Comparison of ENCODE assay signal across 16 cellular contexts in genomic region chr20:26276811-26277210, GRCh38.
DNase-seq lines count a peak whose midpoint lies in the region; ATAC-seq and TF ChIP-seq lines count a peak whose summit lies in the region.
"Had no signal": no experiment of that assay in that cellular context is flagged by ENCODE, and none has a peak within 500 bp of the region (broad histone marks: within the 10 kb centered on the region; RNA-seq: fewer than 3 reads in every experiment).

No MANE protein-coding gene starts in this region.

- H3K27me3 ChIP-seq in IMR-90 (ENCODE audit: control insufficient read depth, insufficient read depth, low read length) (no peaks in the 10 kb centered on the region), neural progenitor cell (no peaks in the 10 kb centered on the region), prostate gland (replicated peaks; ENCODE audit: insufficient read depth) (no peaks in the 10 kb centered on the region), esophagus squamous epithelium (no peaks in the 10 kb centered on the region)
- H3K27me3 ChIP-seq: colonic mucosa, tibial artery had no signal

- H3K79me1 ChIP-seq in IMR-90 (ENCODE audit: low read depth in 1 of 2, low read length in 2 of 2): no peaks in the 10 kb centered on the region

- DNase-seq in DMS 273 treated with DMSO at 0.1 percent for 48 hours (lab: John Stamatoyannopoulos, UW) (peak; percentile 0), IMR-90 (no peak), astrocyte of the spinal cord (ENCODE audit: low read depth, low spot score) (peak; percentile 1), neural progenitor cell (ENCODE audit: low spot score) (peak; percentile 26), GDM1 (lab: John Stamatoyannopoulos, UW) (no peak), prostate gland (ENCODE audit: low spot score) (no peak), esophagus squamous epithelium (lab: John Stamatoyannopoulos, UW) (no peak)
- DNase-seq in activated CD4-positive, CD25-positive, alpha-beta regulatory T cell treated with anti-CD3 and anti-CD28 coated beads, Interleukin-2, amount 50 U/mL, for 72 hours: no peak
- DNase-seq: activated CD8-positive, alpha-beta T cell treated with anti-CD3 and anti-CD28 coated beads, Interleukin-2, amount 10 ng/mL, durations not matched to agents 7 days and 5 days; colonic mucosa; HCEC 1CT; naive B cell; NCI-H187; OCI-M1 had no signal

- H3K18ac ChIP-seq in IMR-90 (ENCODE audit: low read depth, low read length): no peak overlapping the region

- H3K27me3 Mint-ChIP-seq in neural progenitor cell (ENCODE audit: insufficient read depth, low read depth): no peaks in the 10 kb centered on the region
- H3K27me3 Mint-ChIP-seq: naive B cell had no signal

- H4K8ac ChIP-seq in IMR-90 (ENCODE audit: low read depth in 2 of 2, low read length in 2 of 2): no peak overlapping the region

- H3K9me1 ChIP-seq in IMR-90 (ENCODE audit: insufficient read depth, low read length): no peaks in the 10 kb centered on the region

- no TSS peak for BruUV-seq in IMR-90 (replicated peaks; lab: Mats Ljungman, UMichigan)

- POLR2A ChIA-PET in IMR-90 (lab: Charles Lee; ENCODE audit: unreplicated experiment): no interaction called here

- H3K27ac ChIP-seq in IMR-90 (ENCODE audit: insufficient read depth, low read length) (no peak overlapping the region), neural progenitor cell (no peak overlapping the region), prostate gland (no peak overlapping the region), esophagus squamous epithelium (no peak overlapping the region)
- H3K27ac ChIP-seq: colonic mucosa, tibial artery had no signal

- H2AFZ ChIP-seq in IMR-90 (replicated peaks; ENCODE audit: low read length, poor library complexity) (no peak overlapping the region), neural progenitor cell (replicated peaks) (no peak overlapping the region)

- no peak overlapping the region for H3K4ac ChIP-seq in IMR-90 (ENCODE audit: low read depth, low read length)

- H2BK15ac ChIP-seq in IMR-90 (ENCODE audit: low read depth, low read length): no peak overlapping the region

- H3K27ac Mint-ChIP-seq in neural progenitor cell: no peak overlapping the region
- H3K27ac Mint-ChIP-seq: activated CD8-positive, alpha-beta T cell treated with anti-CD3 and anti-CD28 coated beads, Interleukin-2, amount 10 ng/mL, durations not matched to agents 7 days and 5 days; naive B cell; T-helper 1 cell treated with Interleukin-12 subunit alpha and Interleukin-12 subunit beta and Interleukin-4 antibody, amounts not matched to agents 30 μg/mL and 1 μg/mL, for 36 hours had no signal

- peaks cover 7% of the 10 kb centered on the region for H3K9me3 ChIP-seq in IMR-90 (ENCODE audit: control insufficient read depth, insufficient read depth, low read length)
- H3K9me3 ChIP-seq in neural progenitor cell (ENCODE audit: low read depth): no peaks in the 10 kb centered on the region
- no peaks in the 10 kb centered on the region for H3K9me3 ChIP-seq in prostate gland
- no peaks in the 10 kb centered on the region for H3K9me3 ChIP-seq in esophagus squamous epithelium
- H3K9me3 ChIP-seq: colonic mucosa, tibial artery had no signal

- H4K20me1 ChIP-seq in IMR-90 (ENCODE audit: insufficient read depth, low read length) (no peaks in the 10 kb centered on the region), neural progenitor cell (ENCODE audit: low read depth) (no peaks in the 10 kb centered on the region)

- in situ Hi-C loops in IMR-90 (cut with MboI; ENCODE audit: low sequenced_read_pairs) (no loop called here), astrocyte of the spinal cord (cut with HindIII; ENCODE audit: low sequenced_read_pairs) (no loop called here)

- H4K91ac ChIP-seq in IMR-90 (ENCODE audit: insufficient read depth, low read depth, low read length): no peak overlapping the region

- WGBS in IMR-90 (ENCODE audit: extremely low coverage in 2 of 2, insufficient read length in 1 of 2), 2 experiments: 3% methylated on average over 16 of the region's 23 CpGs; no CpG with 5 or more reads in 1 of the 2 experiments
- 15% methylated on average over 22 of the region's 23 CpGs for WGBS in prostate gland
- 28 to 31% methylated on average over 5 to 10 of the region's 23 CpGs for WGBS in esophagus squamous epithelium, 2 donors

- H3K4me2 ChIP-seq in IMR-90 (ENCODE audit: low read depth, low read length): no peak overlapping the region
- H3K4me2 ChIP-seq in neural progenitor cell: no peak overlapping the region

- dilution Hi-C loops in IMR-90 (cut with HindIII; ENCODE audit: low sequenced_read_pairs, unreplicated experiment): no loop called here

- H3K9me3 Mint-ChIP-seq in neural progenitor cell: no peaks in the 10 kb centered on the region

- TF ChIP-seq POLR2A in IMR-90 (IDR thresholded peaks at IDR 0.05; ENCODE audit: low read depth, low read length): no peak
- TF ChIP-seq POLR2A in prostate gland (IDR thresholded peaks at IDR 0.05): no peak
- no peak for TF ChIP-seq POLR2A in esophagus squamous epithelium (IDR thresholded peaks at IDR 0.05)

- H3K9ac ChIP-seq in IMR-90 (ENCODE audit: low read depth, low read length): no peak overlapping the region
- no peak overlapping the region for H3K9ac ChIP-seq in neural progenitor cell

- TF ChIP-seq RAD21 in IMR-90 (IDR thresholded peaks at IDR 0.05; ENCODE audit: low read length): no peak

- intact Hi-C loops in IMR-90 (cut with micrococcal nuclease) (no loop called here), prostate gland (cut with DNase I) (no loop called here), esophagus squamous epithelium (cut with DNase I) (no loop called here)

- H3K4me1 ChIP-seq in IMR-90 (ENCODE audit: control insufficient read depth, insufficient read depth, low read length) (no peaks in the 10 kb centered on the region), neural progenitor cell (no peaks in the 10 kb centered on the region), prostate gland (replicated peaks) (no peaks in the 10 kb centered on the region), esophagus squamous epithelium (no peaks in the 10 kb centered on the region)
- H3K4me1 ChIP-seq: colonic mucosa, tibial artery had no signal

- H3K4me1 Mint-ChIP-seq in neural progenitor cell: peaks cover 3% of the 10 kb centered on the region
- H3K4me1 Mint-ChIP-seq: naive B cell had no signal

- no peaks in the 10 kb centered on the region for H3F3A ChIP-seq in neural progenitor cell (ENCODE audit: low read depth)

- no peaks in the 10 kb centered on the region for H3K79me2 ChIP-seq in neural progenitor cell (ENCODE audit: low read depth)

- H3K36me3 Mint-ChIP-seq in neural progenitor cell: no peaks in the 10 kb centered on the region
- H3K36me3 Mint-ChIP-seq: naive B cell had no signal

- H3K56ac ChIP-seq in IMR-90 (ENCODE audit: extremely low read depth, insufficient read depth, low read length): no peak overlapping the region

- H2AK9ac ChIP-seq in IMR-90 (replicated peaks; ENCODE audit: low read depth, low read length, poor library complexity): no peak overlapping the region

- no peak overlapping the region for H3K23ac ChIP-seq in IMR-90 (ENCODE audit: low read depth, low read length)

- H2BK5ac ChIP-seq in IMR-90 (ENCODE audit: low read depth, low read length, poor library complexity, severe bottlenecking): no peak overlapping the region

- no peak overlapping the region for H2BK120ac ChIP-seq in IMR-90 (ENCODE audit: low read depth, low read length)

- no peak overlapping the region for H4K5ac ChIP-seq in IMR-90 (ENCODE audit: low read depth, low read length)

- CTCF ChIA-PET in IMR-90 (lab: Yijun Ruan, JAX): no interaction called here

- TF ChIP-seq CTCF in IMR-90 (conservative IDR thresholded peaks at IDR 0.05; ENCODE audit: low read depth, low read length) (0 out of 2 replicates have a peak, but pooled peaks have one; percentile 4), astrocyte of the spinal cord (IDR thresholded peaks at IDR 0.05; ENCODE audit: low read depth, low read length) (no peak), neural progenitor cell (IDR thresholded peaks at IDR 0.05) (no peak), prostate gland (IDR thresholded peaks at IDR 0.05) (no peak), esophagus squamous epithelium (IDR thresholded peaks at IDR 0.05) (no peak)

- H3K4me3 ChIP-seq in IMR-90 (ENCODE audit: insufficient read depth, low read depth, low read length) (no peak overlapping the region), astrocyte of the spinal cord (ENCODE audit: low read depth, low read length) (no peak overlapping the region), neural progenitor cell (no peak overlapping the region), prostate gland (no peak overlapping the region), esophagus squamous epithelium (no peak overlapping the region)
- H3K4me3 ChIP-seq: colonic mucosa, tibial artery had no signal

- no peak overlapping the region for H2AK5ac ChIP-seq in IMR-90 (ENCODE audit: low read depth, low read length)

- no peak overlapping the region for H3K14ac ChIP-seq in IMR-90 (replicated peaks; ENCODE audit: low read depth, low read length)

- H2BK20ac ChIP-seq in IMR-90 (ENCODE audit: low read depth, low read length): no peak overlapping the region

- H3K4me3 Mint-ChIP-seq in neural progenitor cell: no peak overlapping the region
- H3K4me3 Mint-ChIP-seq: activated CD8-positive, alpha-beta T cell treated with anti-CD3 and anti-CD28 coated beads, Interleukin-2, amount 10 ng/mL, durations not matched to agents 7 days and 5 days; naive B cell; T-helper 1 cell treated with Interleukin-12 subunit alpha and Interleukin-12 subunit beta and Interleukin-4 antibody, amounts not matched to agents 30 μg/mL and 1 μg/mL, for 36 hours had no signal

- ATAC-seq in IMR-90 (ENCODE audit: low read depth): peak; percentile 67; the same call in 1 of the 2 replicates
- ATAC-seq: activated CD8-positive, alpha-beta T cell treated with anti-CD3 and anti-CD28 coated beads, Interleukin-2, amount 10 ng/mL, durations not matched to agents 7 days and 5 days had no signal

- H3K36me3 ChIP-seq in IMR-90 (ENCODE audit: control insufficient read depth, insufficient read depth, low read length): no peaks in the 10 kb centered on the region
- H3K36me3 ChIP-seq in neural progenitor cell: no peaks in the 10 kb centered on the region
- H3K36me3 ChIP-seq in prostate gland: no peaks in the 10 kb centered on the region
- no peaks in the 10 kb centered on the region for H3K36me3 ChIP-seq in esophagus squamous epithelium
- H3K36me3 ChIP-seq: colonic mucosa, tibial artery had no signal

TF ChIP-seq in IMR-90, 13 proteins besides CTCF, POLR2A, EP300 and RAD21 (continues in another document):
- TF ChIP-seq MAFK (IDR thresholded peaks at IDR 0.05; ENCODE audit: low read depth, low read length): no peak
- TF ChIP-seq, protein P1, sequence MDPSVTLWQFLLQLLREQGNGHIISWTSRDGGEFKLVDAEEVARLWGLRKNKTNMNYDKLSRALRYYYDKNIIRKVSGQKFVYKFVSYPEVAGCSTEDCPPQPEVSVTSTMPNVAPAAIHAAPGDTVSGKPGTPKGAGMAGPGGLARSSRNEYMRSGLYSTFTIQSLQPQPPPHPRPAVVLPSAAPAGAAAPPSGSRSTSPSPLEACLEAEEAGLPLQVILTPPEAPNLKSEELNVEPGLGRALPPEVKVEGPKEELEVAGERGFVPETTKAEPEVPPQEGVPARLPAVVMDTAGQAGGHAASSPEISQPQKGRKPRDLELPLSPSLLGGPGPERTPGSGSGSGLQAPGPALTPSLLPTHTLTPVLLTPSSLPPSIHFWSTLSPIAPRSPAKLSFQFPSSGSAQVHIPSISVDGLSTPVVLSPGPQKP (IDR thresholded peaks at IDR 0.05; ENCODE audit: borderline replicate concordance, low read depth, low read length): no peak
- TF ChIP-seq CEBPB (IDR thresholded peaks at IDR 0.05; ENCODE audit: low read depth, low read length): no peak

Comparison
In these comparisons a context has a peak if more than half of its experiments do, and no peak if none do; other contexts are left out.
1. DNase-seq: peak in DMS 273 treated with DMSO at 0.1 percent for 48 hours (single experiment), astrocyte of the spinal cord (single experiment) and neural progenitor cell (single experiment); none in IMR-90 (single experiment), activated CD4-positive, CD25-positive, alpha-beta regulatory T cell treated with anti-CD3 and anti-CD28 coated beads, Interleukin-2, amount 50 U/mL, for 72 hours (single experiment), GDM1 (single experiment), prostate gland (single experiment) and esophagus squamous epithelium (single experiment).